Comparison of ENCODE assay signal across 9 cellular contexts in genomic region chr17:58277107-58277506, GRCh38. TPM values are rescaled to one million over a fixed set of nuclear protein-coding genes. Genes with fewer than 3 reads are reported as not detected.
DNase-seq lines count a peak whose midpoint lies in the region; ATAC-seq, FAIRE-seq and TF ChIP-seq lines count a peak whose summit lies in the region.
"Had no signal": no experiment of that assay in that cellular context is flagged by ENCODE, and none has a peak within 500 bp of the region (broad histone marks: within the 10 kb centered on the region; RNA-seq: fewer than 3 reads in every experiment).

No MANE protein-coding gene starts in this region.

- no peak overlapping the region for H3K4me3 Mint-ChIP-seq in osteocyte (ENCODE audit: unreplicated experiment)

- no peak for ATAC-seq in HG02852 (IDR thresholded peaks at IDR 0.05; ENCODE audit: unreplicated experiment)

- H3K27me3 ChIP-seq in bronchial epithelial cell (ENCODE audit: control insufficient read depth, insufficient read depth, low read length) (peaks cover 19% of the 10 kb centered on the region), mesenchymal stem cell (ENCODE audit: control insufficient read depth in 1 of 2, insufficient read depth in 1 of 2, low read length in 2 of 2) (peaks cover 24 to 57% of the 10 kb centered on the region in 2 experiments)

- no peak overlapping the region for H3K4ac ChIP-seq in mesenchymal stem cell (ENCODE audit: low read depth in 1 of 2, low read length in 2 of 2)

- H3K14ac ChIP-seq in mesenchymal stem cell (ENCODE audit: low read length in 2 of 2), result no peak overlapping the region

- no peak overlapping the region for H4K91ac ChIP-seq in mesenchymal stem cell (ENCODE audit: low read length)

- peak; percentile 59 for TF ChIP-seq CTCF in LNCAP (IDR thresholded peaks at IDR 0.05)
- TF ChIP-seq CTCF in bronchial epithelial cell (IDR thresholded peaks at IDR 0.05; ENCODE audit: insufficient read depth, low read length, severe bottlenecking), result peak; percentile 22
- TF ChIP-seq CTCF in osteocyte (IDR thresholded peaks at IDR 0.05), result peak; percentile 31

- H3K18ac ChIP-seq in mesenchymal stem cell (ENCODE audit: low read depth in 1 of 2, low read length in 2 of 2), result no peak overlapping the region

- H3K27ac Mint-ChIP-seq in osteocyte (ENCODE audit: unreplicated experiment), result no peak overlapping the region

- no peaks in the 10 kb centered on the region for H3K36me3 Mint-ChIP-seq in osteocyte (ENCODE audit: unreplicated experiment)

- WGBS in mesenchymal stem cell, result 82% methylated on average over 4 of the region's 5 CpGs

- H3K4me1 Mint-ChIP-seq in osteocyte (ENCODE audit: unreplicated experiment), result no peaks in the 10 kb centered on the region

- no peak overlapping the region for H2BK5ac ChIP-seq in mesenchymal stem cell (ENCODE audit: low read depth, low read length, poor library complexity, severe bottlenecking)

- H3K9ac ChIP-seq in mesenchymal stem cell (ENCODE audit: low read length), result no peak overlapping the region

- H3K4me2 ChIP-seq in mesenchymal stem cell (ENCODE audit: low read length, poor library complexity, severe bottlenecking), result no peak overlapping the region

- H3K27me3 Mint-ChIP-seq in osteocyte (ENCODE audit: unreplicated experiment), result no peaks in the 10 kb centered on the region

- no peak overlapping the region for H4K8ac ChIP-seq in mesenchymal stem cell (ENCODE audit: low read length)

- H3K79me1 ChIP-seq in mesenchymal stem cell (replicated peaks; ENCODE audit: low read length, poor library complexity, severe bottlenecking), result no peaks in the 10 kb centered on the region

- H3K36me3 ChIP-seq in bronchial epithelial cell (ENCODE audit: control insufficient read depth, insufficient read depth, low read length) (no peaks in the 10 kb centered on the region), mesenchymal stem cell (ENCODE audit: control insufficient read depth in 1 of 2, insufficient read depth in 2 of 2, low read depth in 1 of 2, low read length in 2 of 2) (no peaks in the 10 kb centered on the region)

- H3K9me3 Mint-ChIP-seq in osteocyte (ENCODE audit: unreplicated experiment), result no peaks in the 10 kb centered on the region

- H2BK120ac ChIP-seq in mesenchymal stem cell (ENCODE audit: low read depth, low read length), result no peak overlapping the region

- FAIRE-seq in bronchial epithelial cell (lab: Jason Lieb, UNC), result no peak
- FAIRE-seq: endometrium had no signal

- H3K4me3 ChIP-seq in bronchial epithelial cell (ENCODE audit: low read depth, low read length) (no peak overlapping the region), mesenchymal stem cell (ENCODE audit: insufficient read depth in 1 of 2, low read depth in 1 of 2, low read length in 2 of 2) (no peak overlapping the region)

- H3K4me1 ChIP-seq in mesenchymal stem cell (ENCODE audit: control insufficient read depth, insufficient read depth, low read depth, low read length), result no peaks in the 10 kb centered on the region

- no peaks in the 10 kb centered on the region for H3K9me3 ChIP-seq in mesenchymal stem cell (ENCODE audit: control insufficient read depth, low read length)

- no peak overlapping the region for H2AK5ac ChIP-seq in mesenchymal stem cell (ENCODE audit: low read length, severe bottlenecking)

- H2BK12ac ChIP-seq in mesenchymal stem cell (ENCODE audit: low read length in 2 of 2), result no peak overlapping the region

- no peak overlapping the region for H2AFZ ChIP-seq in mesenchymal stem cell (ENCODE audit: low read depth, low read length)

- no peak overlapping the region for H3K23ac ChIP-seq in mesenchymal stem cell (ENCODE audit: low read length in 2 of 2)

- H3K27ac ChIP-seq in mesenchymal stem cell (ENCODE audit: low read length, poor library complexity, severe bottlenecking), result no peak overlapping the region

- DNase-seq in SKM-1 (lab: John Stamatoyannopoulos, UW; ENCODE audit: unreplicated experiment) (peak; percentile 25), SKM-1 treated with dmso at 0.1 percent for 144 hours (lab: John Stamatoyannopoulos, UW; ENCODE audit: unreplicated experiment) (no peak), bronchial epithelial cell (ENCODE audit: low read depth) (peak; percentile 10), osteocyte (ENCODE audit: extremely low spot score, unreplicated experiment) (peak; percentile 27), NCI-H446 (lab: John Stamatoyannopoulos, UW) (no peak), mesenchymal stem cell (no peak)

- no peak overlapping the region for H2BK15ac ChIP-seq in mesenchymal stem cell (ENCODE audit: low read depth, poor library complexity, severe bottlenecking)

RNA-seq across cellular contexts. Expression of gene MPO, which starts 3.6 kb away (rescaled TPM):
- not detected in 2 replicates for total RNA-seq in bronchial epithelial cell
- total RNA-seq in osteocyte, result not detected in 2 replicates
- not detected for polyA plus RNA-seq in mesenchymal stem cell (2013, experiment 1 of 2)
- polyA plus RNA-seq in mesenchymal stem cell (2013, experiment 2 of 2), result not detected

RNA-seq across cellular contexts. Expression of gene LPO, which starts 38.7 kb away (rescaled TPM):
- not detected in 2 replicates for total RNA-seq in bronchial epithelial cell
- total RNA-seq in osteocyte, result not detected in 2 replicates
- polyA plus RNA-seq in mesenchymal stem cell (2013, experiment 1 of 2), result not detected
- not detected for polyA plus RNA-seq in mesenchymal stem cell (2013, experiment 2 of 2)

RNA-seq across cellular contexts. Expression of gene TSPOAP1, which starts 51.5 kb away (rescaled TPM):
- 0.26 and 0.53 TPM in 2 replicates for total RNA-seq in bronchial epithelial cell
- 0.05 TPM in 1 of 2 replicates, not detected in the other for total RNA-seq in osteocyte
- 0.23 TPM for polyA plus RNA-seq in mesenchymal stem cell (2013, experiment 1 of 2)
- 0.27 TPM for polyA plus RNA-seq in mesenchymal stem cell (2013, experiment 2 of 2)

RNA-seq across cellular contexts. Expression of gene MKS1, which starts 58.1 kb away (rescaled TPM):
- 8.8 and 11.1 TPM in 2 replicates for total RNA-seq in bronchial epithelial cell
- total RNA-seq in osteocyte, result 21.5 and 24.1 TPM in 2 replicates
- polyA plus RNA-seq in mesenchymal stem cell (2013, experiment 1 of 2), result 5.3 TPM
- polyA plus RNA-seq in mesenchymal stem cell (2013, experiment 2 of 2), result 6.2 TPM

Comparison
In these comparisons a context has a peak if more than half of its experiments do, and no peak if none do; other contexts are left out.
1. DNase-seq: peak in SKM-1 (single experiment), bronchial epithelial cell (single experiment) and osteocyte (single experiment); none in SKM-1 treated with dmso at 0.1 percent for 144 hours (single experiment), NCI-H446 (0 of 2) and mesenchymal stem cell (single experiment).
2. Peak in every context shown above with its lines, with median percentiles within 50 percentile points of each other: CTCF ChIP-seq.